16 cellular contexts compared by ENCODE assay signal in genomic region chr11:70537576-70538571, GRCh38.
DNase-seq lines count a peak whose midpoint lies in the region; ATAC-seq and TF ChIP-seq lines count a peak whose summit lies in the region.
"Had no signal": no experiment of that assay in that cellular context is flagged by ENCODE, and none has a peak within 500 bp of the region (broad histone marks: within the 10 kb centered on the region; RNA-seq: fewer than 3 reads in every experiment).

No MANE protein-coding gene starts in this region.

- no peak overlapping the region for H3K27ac Mint-ChIP-seq in natural killer cell treated with Interleukin-12 subunit alpha and Interleukin-12 subunit beta and Interleukin-15 and Interleukin-18, amount 100 ng/mL, for 72 hours
- H3K27ac Mint-ChIP-seq in natural killer cell = no peak overlapping the region
- H3K27ac Mint-ChIP-seq: CD8-positive, alpha-beta T cell had no signal

- H3K4me3 Mint-ChIP-seq in natural killer cell treated with Interleukin-12 subunit alpha and Interleukin-12 subunit beta and Interleukin-15 and Interleukin-18, amount 100 ng/mL, for 72 hours = no peak overlapping the region
- H3K4me3 Mint-ChIP-seq in natural killer cell = no peak overlapping the region
- H3K4me3 Mint-ChIP-seq: CD8-positive, alpha-beta T cell had no signal

- no peak overlapping the region for H3K4me3 ChIP-seq in osteoblast (ENCODE audit: insufficient read depth, low read length)

- no peaks in the 10 kb centered on the region for H3K27me3 ChIP-seq in osteoblast (ENCODE audit: insufficient read depth, low read length)

- H2AFZ ChIP-seq in osteoblast (ENCODE audit: low read length) = no peak overlapping the region

- intact Hi-C loops in natural killer cell (cut with micrococcal nuclease) = no loop called here

- no peaks in the 10 kb centered on the region for H3K4me1 Mint-ChIP-seq in natural killer cell treated with Interleukin-12 subunit alpha and Interleukin-12 subunit beta and Interleukin-15 and Interleukin-18, amount 100 ng/mL, for 72 hours (ENCODE audit: low read depth in 2 of 2)
- H3K4me1 Mint-ChIP-seq in natural killer cell = no peaks in the 10 kb centered on the region

- no peak overlapping the region for H3K4me2 ChIP-seq in osteoblast (ENCODE audit: insufficient read depth, low read length)

- no peak overlapping the region for H3K27ac ChIP-seq in osteoblast (ENCODE audit: low read depth, low read length)

- no peaks in the 10 kb centered on the region for H3K79me2 ChIP-seq in osteoblast (ENCODE audit: insufficient read depth, low read length)

- H3K36me3 ChIP-seq in osteoblast (ENCODE audit: insufficient read depth, low read length) = no peaks in the 10 kb centered on the region

- H4K20me1 ChIP-seq in osteoblast (ENCODE audit: insufficient read depth, low read length) = no peaks in the 10 kb centered on the region

- peak; percentile 41 for DNase-seq in natural killer cell treated with Interleukin-12 subunit alpha and Interleukin-12 subunit beta and Interleukin-15 and Interleukin-18, amount 100 ng/mL, for 72 hours (ENCODE audit: low spot score)
- DNase-seq in natural killer cell (no peak), iPS-NIHi11 (ENCODE audit: low spot score) (peak; percentile 11), osteoblast (ENCODE audit: insufficient read length, low spot score, missing footprints) (peak; percentile 49), DMS53 treated with DMSO at 0.1 percent for 48 hours (lab: John Stamatoyannopoulos, UW; ENCODE audit: unreplicated experiment) (no peak), NCI-H69 (lab: John Stamatoyannopoulos, UW) (no peak), NCI-H524 (lab: John Stamatoyannopoulos, UW) (no peak)
- DNase-seq: CD8-positive, alpha-beta T cell; GF-D8; KG1; NCI-H1105; NCI-H1694 treated with DMSO at 0.1 percent for 48 hours; NCI-H446; NCI-H774; SHP77 treated with DMSO at 0.1 percent for 48 hours had no signal

- no peaks in the 10 kb centered on the region for H3K36me3 Mint-ChIP-seq in natural killer cell treated with Interleukin-12 subunit alpha and Interleukin-12 subunit beta and Interleukin-15 and Interleukin-18, amount 100 ng/mL, for 72 hours
- H3K36me3 Mint-ChIP-seq in natural killer cell = no peaks in the 10 kb centered on the region
- H3K36me3 Mint-ChIP-seq: CD8-positive, alpha-beta T cell had no signal

- peak in 1 of 2 donors; percentile 2 for ATAC-seq in natural killer cell treated with Interleukin-12 subunit alpha and Interleukin-12 subunit beta and Interleukin-15 and Interleukin-18, amount 100 ng/mL, for 72 hours
- ATAC-seq in natural killer cell = no peak
- ATAC-seq: CD8-positive, alpha-beta T cell; Panc1 had no signal

- H3K9me3 ChIP-seq in osteoblast (ENCODE audit: low read depth, low read length) = no peaks in the 10 kb centered on the region

- TF ChIP-seq CTCF in natural killer cell (IDR thresholded peaks at IDR 0.05) = no peak
- no peak for TF ChIP-seq CTCF in osteoblast (IDR thresholded peaks at IDR 0.05; ENCODE audit: extremely low read depth, low read depth, low read length)

- no peaks in the 10 kb centered on the region for H3K9me3 Mint-ChIP-seq in natural killer cell treated with Interleukin-12 subunit alpha and Interleukin-12 subunit beta and Interleukin-15 and Interleukin-18, amount 100 ng/mL, for 72 hours
- no peaks in the 10 kb centered on the region for H3K9me3 Mint-ChIP-seq in natural killer cell
- H3K9me3 Mint-ChIP-seq: CD8-positive, alpha-beta T cell had no signal

- H3K4me1 ChIP-seq in osteoblast (ENCODE audit: insufficient read depth, low read length) = no peaks in the 10 kb centered on the region

- peaks cover 7 to 8% of the 10 kb centered on the region in 2 donors for H3K27me3 Mint-ChIP-seq in natural killer cell treated with Interleukin-12 subunit alpha and Interleukin-12 subunit beta and Interleukin-15 and Interleukin-18, amount 100 ng/mL, for 72 hours
- peaks cover 0 to 7% of the 10 kb centered on the region in 2 donors for H3K27me3 Mint-ChIP-seq in natural killer cell (ENCODE audit: low read depth in 2 of 2)

Comparison
In these comparisons a context has a peak if more than half of its experiments do, and no peak if none do; other contexts are left out.
1. DNase-seq: peak in natural killer cell treated with Interleukin-12 subunit alpha and Interleukin-12 subunit beta and Interleukin-15 and Interleukin-18, amount 100 ng/mL, for 72 hours (single experiment), iPS-NIHi11 (single experiment) and osteoblast (single experiment); none in natural killer cell (single experiment), DMS53 treated with DMSO at 0.1 percent for 48 hours (single experiment), NCI-H69 (single experiment) and NCI-H524 (0 of 2).